19 cellular contexts compared by ENCODE assay signal in genomic region chr3:184795493-184796198, GRCh38. TPM values are rescaled to one million over a fixed set of nuclear protein-coding genes. Genes with fewer than 3 reads are reported as not detected.
DNase-seq lines count a peak whose midpoint lies in the region; ATAC-seq and TF ChIP-seq lines count a peak whose summit lies in the region.
"Had no signal": no experiment of that assay in that cellular context is flagged by ENCODE, and none has a peak within 500 bp of the region (broad histone marks: within the 10 kb centered on the region; RNA-seq: fewer than 3 reads in every experiment).

No MANE protein-coding gene starts in this region.

- peak; percentile 23 for DNase-seq in activated CD8-positive, alpha-beta memory T cell treated with anti-CD3 and anti-CD28 coated beads, Interleukin-2, amount 50 U/mL, for 48 hours
- DNase-seq in activated CD8-positive, alpha-beta memory T cell treated with anti-CD3 and anti-CD28 coated beads, Interleukin-2, amount 10 ng/mL, durations not matched to agents 7 days and 5 days: no peak
- DNase-seq in NCI-H510A treated with DMSO at 0.1 percent for 48 hours (lab: John Stamatoyannopoulos, UW) (peak; percentile 22), iPS-NIHi11 (ENCODE audit: low spot score) (peak; percentile 49), smooth muscle cell (lab: John Stamatoyannopoulos, UW; ENCODE audit: unreplicated experiment) (no peak), NCI-H446 treated with DMSO at 0.1 percent for 48 hours (lab: John Stamatoyannopoulos, UW) (no peak), DMS 273 (lab: John Stamatoyannopoulos, UW; ENCODE audit: unreplicated experiment) (no peak)
- DNase-seq: ACHN; activated CD4-positive, alpha-beta T cell treated with anti-CD3 and anti-CD28 coated beads for 1 hour; activated effector memory CD4-positive, alpha-beta T cell treated with anti-CD3 and anti-CD28 coated beads, Interleukin-2, amount 50 U/mL, for 16 hours; CD4-positive, alpha-beta T cell; effector CD8-positive, alpha-beta T cell; EL; NCI-H1092; NCI-H2107; SHP77 treated with DMSO at 0.1 percent for 48 hours; stimulated activated CD4-positive, alpha-beta T cell treated with anti-CD3 and anti-CD28 coated beads, Interleukin-2, amount 100 ng/mL, for 48 hours had no signal

- peak overlapping the region; percentile 44 for H3K4me2 ChIP-seq in smooth muscle cell

- H3K9me3 ChIP-seq in smooth muscle cell (replicated peaks; ENCODE audit: low read depth) (no peaks in the 10 kb centered on the region), gastroesophageal sphincter (peaks cover 0 to 5% (median 0%) of the 10 kb centered on the region in 3 donors)

- TF ChIP-seq CTCF in smooth muscle cell (IDR thresholded peaks at IDR 0.05; ENCODE audit: borderline replicate concordance, insufficient read depth, poor library complexity, severe bottlenecking): no peak
- no peak for TF ChIP-seq CTCF in gastroesophageal sphincter (IDR thresholded peaks at IDR 0.05)

- 37% methylated on average over 5 of the region's 5 CpGs for WGBS in smooth muscle cell (ENCODE audit: low lambda C conversion rate)
- WGBS in gastroesophageal sphincter (ENCODE audit: low coverage in 1 of 2), 2 donors: 24 to 60% methylated on average over 2 to 3 of the region's 5 CpGs

- no peak overlapping the region for H2AFZ ChIP-seq in smooth muscle cell (ENCODE audit: low read depth)

- TF ChIP-seq POLR2A in gastroesophageal sphincter (IDR thresholded peaks at IDR 0.05): no peak

- no peak overlapping the region for H3K4me3 Mint-ChIP-seq in activated CD8-positive, alpha-beta memory T cell treated with anti-CD3 and anti-CD28 coated beads, Interleukin-2, amount 10 ng/mL, durations not matched to agents 7 days and 5 days
- H3K4me3 Mint-ChIP-seq: CD4-positive, alpha-beta T cell; central memory CD8-positive, alpha-beta T cell had no signal

- no peak for TF ChIP-seq EP300 in gastroesophageal sphincter (IDR thresholded peaks at IDR 0.05)

- H3K27ac ChIP-seq in smooth muscle cell (ENCODE audit: low read depth): no peak overlapping the region
- no peak overlapping the region for H3K27ac ChIP-seq in gastroesophageal sphincter

- H3K9me3 Mint-ChIP-seq in activated CD8-positive, alpha-beta memory T cell treated with anti-CD3 and anti-CD28 coated beads, Interleukin-2, amount 10 ng/mL, durations not matched to agents 7 days and 5 days (ENCODE audit: low read depth): no peaks in the 10 kb centered on the region
- H3K9me3 Mint-ChIP-seq: CD4-positive, alpha-beta T cell; central memory CD8-positive, alpha-beta T cell had no signal

- H3F3A ChIP-seq in smooth muscle cell (ENCODE audit: low read depth): peaks cover 5% of the 10 kb centered on the region

- no peak for ATAC-seq in activated CD8-positive, alpha-beta memory T cell treated with anti-CD3 and anti-CD28 coated beads, Interleukin-2, amount 10 ng/mL, durations not matched to agents 7 days and 5 days
- no peak for ATAC-seq in gastroesophageal sphincter

- no peaks in the 10 kb centered on the region for H3K79me2 ChIP-seq in smooth muscle cell (ENCODE audit: low read depth)

- H3K4me1 Mint-ChIP-seq in activated CD8-positive, alpha-beta memory T cell treated with anti-CD3 and anti-CD28 coated beads, Interleukin-2, amount 10 ng/mL, durations not matched to agents 7 days and 5 days: peaks cover 20% of the 10 kb centered on the region

- CTCF ChIA-PET in activated CD8-positive, alpha-beta memory T cell treated with anti-CD3 and anti-CD28 coated beads, Interleukin-2, amount 10 ng/mL, durations not matched to agents 7 days and 5 days (lab: Charles Lee): no interaction called here

- H3K9ac ChIP-seq in smooth muscle cell (ENCODE audit: low read depth): no peak overlapping the region

- H3K27ac Mint-ChIP-seq in activated CD8-positive, alpha-beta memory T cell treated with anti-CD3 and anti-CD28 coated beads, Interleukin-2, amount 10 ng/mL, durations not matched to agents 7 days and 5 days: no peak overlapping the region
- H3K27ac Mint-ChIP-seq: CD4-positive, alpha-beta T cell had no signal

- H4K20me1 ChIP-seq in smooth muscle cell (ENCODE audit: low read depth): no peaks in the 10 kb centered on the region

- no peaks in the 10 kb centered on the region for H3K36me3 ChIP-seq in smooth muscle cell (ENCODE audit: low read depth)
- H3K36me3 ChIP-seq in gastroesophageal sphincter: no peaks in the 10 kb centered on the region

- peaks cover 44% of the 10 kb centered on the region for H3K27me3 Mint-ChIP-seq in activated CD8-positive, alpha-beta memory T cell treated with anti-CD3 and anti-CD28 coated beads, Interleukin-2, amount 10 ng/mL, durations not matched to agents 7 days and 5 days

- no peak overlapping the region for H3K4me3 ChIP-seq in smooth muscle cell
- no peak overlapping the region for H3K4me3 ChIP-seq in gastroesophageal sphincter

- H3K4me1 ChIP-seq in smooth muscle cell (ENCODE audit: low read depth): peaks cover 4% of the 10 kb centered on the region
- H3K4me1 ChIP-seq in gastroesophageal sphincter: no peaks in the 10 kb centered on the region

- no peaks in the 10 kb centered on the region for H3K36me3 Mint-ChIP-seq in activated CD8-positive, alpha-beta memory T cell treated with anti-CD3 and anti-CD28 coated beads, Interleukin-2, amount 10 ng/mL, durations not matched to agents 7 days and 5 days

- no peaks in the 10 kb centered on the region for H3K27me3 ChIP-seq in smooth muscle cell (ENCODE audit: low read depth)
- H3K27me3 ChIP-seq in gastroesophageal sphincter: peaks cover 22% of the 10 kb centered on the region

RNA-seq across cellular contexts. Expression of gene VPS8, which starts 16.3 kb away (rescaled TPM):
- 10 to 100 TPM; 43.2 to 71.7 TPM for total RNA-seq in activated CD8-positive, alpha-beta memory T cell treated with anti-CD3 and anti-CD28 coated beads, Interleukin-2, amount 10 ng/mL, durations not matched to agents 7 days and 5 days
- total RNA-seq in smooth muscle cell (42.2 and 53.9 TPM in 2 replicates), gastroesophageal sphincter (10 to 100 TPM; 27.1 to 72.5 (median 40.8) TPM)
- 16.1 TPM in 2 replicates for polyA plus RNA-seq in smooth muscle cell

Comparison
In these comparisons a context has a peak if more than half of its experiments do, and no peak if none do; other contexts are left out.
1. DNase-seq: peak in activated CD8-positive, alpha-beta memory T cell treated with anti-CD3 and anti-CD28 coated beads, Interleukin-2, amount 50 U/mL, for 48 hours (single experiment), NCI-H510A treated with DMSO at 0.1 percent for 48 hours (single experiment) and iPS-NIHi11 (single experiment); none in activated CD8-positive, alpha-beta memory T cell treated with anti-CD3 and anti-CD28 coated beads, Interleukin-2, amount 10 ng/mL, durations not matched to agents 7 days and 5 days (single experiment), smooth muscle cell (single experiment), NCI-H446 treated with DMSO at 0.1 percent for 48 hours (single experiment) and DMS 273 (single experiment).